Comparison of ENCODE assay signal across 9 cellular contexts in genomic region chr7:137820677-137821420, GRCh38. TPM values are rescaled to one million over a fixed set of nuclear protein-coding genes. Genes with fewer than 3 reads are reported as not detected.
DNase-seq lines count a peak whose midpoint lies in the region; ATAC-seq and TF ChIP-seq lines count a peak whose summit lies in the region.
"Had no signal": no experiment of that assay in that cellular context is flagged by ENCODE, and none has a peak within 500 bp of the region (broad histone marks: within the 10 kb centered on the region; RNA-seq: fewer than 3 reads in every experiment).

No MANE protein-coding gene starts in this region.

- TF ChIP-seq CTCF in breast epithelium (IDR thresholded peaks at IDR 0.05) (no peak), lung (IDR thresholded peaks at IDR 0.05; ENCODE audit: control extremely low read depth, extremely low read depth) (no peak)

- WGBS in lung, 2 donors, result 36 to 56% methylated on average over 8 of the region's 8 CpGs

- intact Hi-C loops in breast epithelium (cut with DNase I; ENCODE audit: low total_unique reads), result no loop called here

- H3K4me1 ChIP-seq in breast epithelium, result no peaks in the 10 kb centered on the region
- peaks cover 0 to 4% of the 10 kb centered on the region in 2 donors for H3K4me1 ChIP-seq in lung (ENCODE audit: control insufficient read depth in 2 of 2, insufficient read depth in 2 of 2, low read length in 2 of 2)
- H3K4me1 ChIP-seq: gastrocnemius medialis had no signal

- H3K36me3 ChIP-seq in breast epithelium (no peaks in the 10 kb centered on the region), lung (ENCODE audit: control insufficient read depth in 2 of 2, insufficient read depth in 2 of 2, low read length in 2 of 2) (no peaks in the 10 kb centered on the region)
- H3K36me3 ChIP-seq: gastrocnemius medialis had no signal

- TF ChIP-seq POLR2A in breast epithelium (IDR thresholded peaks at IDR 0.05), result no peak

- DNase-seq in breast epithelium (ENCODE audit: low spot score in 2 of 2) (peak; percentile 49 to 53), lung (ENCODE audit: low spot score) (peak; percentile 51), superior temporal gyrus (ENCODE audit: extremely low spot score) (no peak), DMS153 treated with DMSO at 0.1 percent for 48 hours (lab: John Stamatoyannopoulos, UW; ENCODE audit: unreplicated experiment) (no peak)
- no peak for DNase-seq in activated naive CD4-positive, alpha-beta T cell treated with Interleukin-2 at 50 U/mL for 16 hours

- H3K27ac ChIP-seq in breast epithelium (no peak overlapping the region), lung (ENCODE audit: low read depth in 1 of 2, low read length in 1 of 2) (no peak overlapping the region)
- H3K27ac ChIP-seq: gastrocnemius medialis had no signal

- H3K9me3 ChIP-seq in breast epithelium (no peaks in the 10 kb centered on the region), lung (ENCODE audit: control insufficient read depth in 2 of 2, insufficient read depth in 1 of 2, low read length in 1 of 2) (no peaks in the 10 kb centered on the region)
- H3K9me3 ChIP-seq: gastrocnemius medialis had no signal

- H3K4me3 ChIP-seq in breast epithelium, result no peak overlapping the region
- no peak overlapping the region for H3K4me3 ChIP-seq in lung
- H3K4me3 ChIP-seq: gastrocnemius medialis had no signal

- H3K27me3 ChIP-seq in breast epithelium, result no peaks in the 10 kb centered on the region
- H3K27me3 ChIP-seq in lung (ENCODE audit: control insufficient read depth, insufficient read depth), result no peaks in the 10 kb centered on the region
- H3K27me3 ChIP-seq: gastrocnemius medialis had no signal

- ATAC-seq in GM18867 (IDR thresholded peaks at IDR 0.05; ENCODE audit: unreplicated experiment), result peak; percentile 68
- ATAC-seq in HG03571 (IDR thresholded peaks at IDR 0.05; ENCODE audit: unreplicated experiment), result peak; percentile 50
- peak; percentile 11 for ATAC-seq in lung (ENCODE audit: insufficient read depth, low FRiP score)
- no peak for ATAC-seq in HG02840 (IDR thresholded peaks at IDR 0.05; ENCODE audit: low FRiP score, unreplicated experiment)
- ATAC-seq: gastrocnemius medialis had no signal

RNA-seq across cellular contexts. Expression of gene DGKI, which starts 25.9 kb away (rescaled TPM):
- total RNA-seq in breast epithelium, result 1 to 10 TPM; 2.7 to 4.1 (median 2.9) TPM
- 1 to 10 TPM in 1 of 2 donors, under 1 TPM in 1; 0.52 to 1.5 TPM for total RNA-seq in lung
- polyA plus RNA-seq in lung, result under 1 TPM; 0.03 to 0.14 TPM

Comparison
In these comparisons a context has a peak if more than half of its experiments do, and no peak if none do; other contexts are left out.
1. DNase-seq: peak in breast epithelium (2 of 2) and lung (single experiment); none in superior temporal gyrus (single experiment), activated naive CD4-positive, alpha-beta T cell treated with Interleukin-2 at 50 U/mL for 16 hours (single experiment) and DMS153 treated with DMSO at 0.1 percent for 48 hours (single experiment).